15 cellular contexts compared by ENCODE assay signal in the genomic region with DNA sequence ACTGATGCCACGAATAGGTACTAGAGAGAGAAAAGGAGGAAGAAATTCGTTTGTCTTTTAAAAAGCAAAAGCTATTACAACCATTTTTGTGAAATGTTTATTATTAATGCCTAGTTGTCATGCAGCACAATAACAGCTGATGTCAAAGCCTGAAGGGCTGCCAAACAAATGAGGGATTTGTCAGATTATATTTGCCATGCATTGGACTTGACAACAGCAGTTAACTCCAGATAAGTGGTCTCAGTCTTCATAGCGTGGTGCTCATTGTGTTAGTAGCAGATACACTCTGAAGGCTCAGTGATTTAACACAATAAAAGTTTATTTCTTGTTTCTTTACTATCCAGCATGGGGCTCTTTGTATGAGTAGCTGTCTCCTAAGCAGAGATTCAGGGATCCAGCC.
"Had no signal": no experiment of that assay in that cellular context is flagged by ENCODE, and none has a peak within 500 bp of the region (broad histone marks: within the 10 kb centered on the region; RNA-seq: fewer than 3 reads in every experiment).

No MANE protein-coding gene starts in this region.

- H3K27me3 Mint-ChIP-seq: activated CD4-positive, alpha-beta T cell treated with anti-CD3 and anti-CD28 coated beads, Interleukin-2, amount 10 ng/mL, durations not matched to agents 24 days and 14 days; stimulated activated naive CD8-positive, alpha-beta T cell treated with anti-CD3 and anti-CD28 coated beads, Interleukin-15, Interleukin-2, amounts not matched to agents 100 ng/mL and 50 ng/mL, for 24 hours had no signal

- H3K27ac Mint-ChIP-seq: activated B cell treated with CpG ODN at 0.5 μM for 24 hours; activated CD4-positive, alpha-beta T cell treated with anti-CD3 and anti-CD28 coated beads, Interleukin-2, amount 10 ng/mL, durations not matched to agents 24 days and 14 days; activated CD8-positive, alpha-beta T cell treated with anti-CD3 and anti-CD28 coated beads, Interleukin-2, amount 10 ng/mL, durations not matched to agents 7 days and 5 days; activated naive CD4-positive, alpha-beta T cell treated with anti-CD3 and anti-CD28 coated beads, Interleukin-2, amount 10 ng/mL, durations not matched to agents 7 days and 5 days; stimulated activated naive CD8-positive, alpha-beta T cell treated with anti-CD3 and anti-CD28 coated beads, Interleukin-15, Interleukin-2, amounts not matched to agents 100 ng/mL and 50 ng/mL, for 24 hours; T-helper 2 cell treated with Interferon-gamma antibody and Interleukin-4, amounts not matched to agents 5 μg/mL and 100 μg/mL, for 36 hours had no signal

- H3K4me1 ChIP-seq: ascending aorta, esophagus muscularis mucosa, testis had no signal

- H3K27me3 ChIP-seq: ascending aorta, cardiac muscle cell, esophagus muscularis mucosa, testis had no signal

- H3K4me3 Mint-ChIP-seq: activated B cell treated with CpG ODN at 0.5 μM for 24 hours; activated CD4-positive, alpha-beta T cell treated with anti-CD3 and anti-CD28 coated beads, Interleukin-2, amount 10 ng/mL, durations not matched to agents 24 days and 14 days; activated CD8-positive, alpha-beta T cell treated with anti-CD3 and anti-CD28 coated beads, Interleukin-2, amount 10 ng/mL, durations not matched to agents 7 days and 5 days; activated naive CD4-positive, alpha-beta T cell treated with anti-CD3 and anti-CD28 coated beads, Interleukin-2, amount 10 ng/mL, durations not matched to agents 7 days and 5 days; naive thymus-derived CD8-positive, alpha-beta T cell; stimulated activated naive CD8-positive, alpha-beta T cell treated with anti-CD3 and anti-CD28 coated beads, Interleukin-15, Interleukin-2, amounts not matched to agents 100 ng/mL and 50 ng/mL, for 24 hours; T-helper 2 cell treated with Interferon-gamma antibody and Interleukin-4, amounts not matched to agents 5 μg/mL and 100 μg/mL, for 36 hours had no signal

- H3K9me3 ChIP-seq: ascending aorta, esophagus muscularis mucosa, mucosa of descending colon, testis had no signal

- H3K36me3 ChIP-seq: ascending aorta, cardiac muscle cell, esophagus muscularis mucosa, left ventricle myocardium inferior had no signal

- H3K4me1 Mint-ChIP-seq: activated B cell treated with CpG ODN at 0.5 μM for 24 hours had no signal

- ATAC-seq: activated CD8-positive, alpha-beta T cell treated with anti-CD3 and anti-CD28 coated beads, Interleukin-2, amount 10 ng/mL, durations not matched to agents 7 days and 5 days; naive thymus-derived CD8-positive, alpha-beta T cell; sciatic nerve had no signal

- H3K27ac ChIP-seq: ascending aorta, cardiac muscle cell, esophagus muscularis mucosa, left ventricle myocardium inferior, testis had no signal

- H3K4me3 ChIP-seq: ascending aorta, cardiac muscle cell, esophagus muscularis mucosa, left ventricle myocardium inferior, mucosa of descending colon, testis had no signal

- DNase-seq: activated B cell treated with CpG ODN at 0.5 μM for 24 hours; activated CD4-positive, alpha-beta T cell treated with anti-CD3 and anti-CD28 coated beads, Interleukin-2, amount 10 ng/mL, durations not matched to agents 24 days and 14 days; activated CD8-positive, alpha-beta T cell treated with anti-CD3 and anti-CD28 coated beads, Interleukin-2, amount 10 ng/mL, durations not matched to agents 7 days and 5 days; activated naive CD4-positive, alpha-beta T cell treated with anti-CD3 and anti-CD28 coated beads, Interleukin-2, amount 10 ng/mL, durations not matched to agents 7 days and 5 days; hypothalamus; left ventricle myocardium inferior; mucosa of descending colon; naive thymus-derived CD8-positive, alpha-beta T cell; testis had no signal
